ENCODE assay signal across 11 cellular contexts in the genomic region with DNA sequence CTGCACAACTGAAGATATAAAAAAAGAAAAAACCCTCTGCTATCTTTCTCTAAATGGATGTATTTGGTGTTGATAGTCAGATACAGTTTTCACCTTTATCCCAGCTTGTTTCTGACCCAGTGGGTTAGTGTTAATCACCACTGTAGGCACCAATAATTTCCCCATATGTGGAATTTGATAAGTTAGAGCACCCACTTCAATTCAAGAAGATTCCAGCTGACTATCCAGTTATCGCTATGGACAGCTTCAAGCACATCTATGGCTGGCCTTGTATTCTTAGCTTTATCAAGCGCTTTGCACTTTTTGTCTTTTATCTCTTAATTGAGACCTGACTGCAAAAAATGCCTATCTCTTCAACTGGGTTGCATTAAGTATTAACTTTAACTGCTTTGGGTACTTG.
"Had no signal": no experiment of that assay in that cellular context is flagged by ENCODE, and none has a peak within 500 bp of the region (broad histone marks: within the 10 kb centered on the region; RNA-seq: fewer than 3 reads in every experiment).

No MANE protein-coding gene starts in this region.

- DNase-seq: GM23248, GOT3, H7, H9, HCEC 1CT, HFFc6 had no signal

- FAIRE-seq: H1, H54 had no signal

- H3K4me2 ChIP-seq: GM23338 had no signal

- H3K36me3 ChIP-seq: HAP-1 had no signal

- H2AFZ ChIP-seq: GM23248, GM23338 had no signal

- H3K9ac ChIP-seq: GM23248 had no signal

- H3K9me3 ChIP-seq: HAP-1 had no signal

- H3K4me3 ChIP-seq: GM23248, GM23338, HAP-1 had no signal

- H3K27ac ChIP-seq: GM23248 had no signal

- ATAC-seq: GM23338, HCT116 had no signal
